Comparison of ENCODE assay signal across 1 cellular context in the genomic region with DNA sequence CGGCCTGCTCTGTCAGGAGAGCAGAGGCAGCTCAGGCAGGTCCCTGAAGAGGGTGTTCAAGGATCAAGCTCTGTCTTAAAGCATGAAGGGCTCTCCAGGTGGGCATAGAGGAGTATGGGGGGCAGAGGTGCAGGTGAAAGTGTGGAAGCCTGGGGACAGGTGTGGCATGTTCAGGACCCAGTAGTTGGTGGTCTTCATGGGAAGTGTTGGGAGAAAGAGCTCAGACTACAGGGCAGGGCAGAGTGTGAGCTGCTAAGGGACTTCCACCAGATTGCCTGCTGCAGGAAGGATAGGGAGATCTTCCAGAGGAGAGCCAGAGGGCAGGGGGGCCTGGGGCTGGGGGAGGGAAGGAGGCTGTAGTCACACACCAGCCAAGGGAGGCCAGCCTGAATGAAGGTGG.
TF ChIP-seq lines count a peak whose summit lies in the region.

No MANE protein-coding gene starts in this region.

TF ChIP-seq in IMR-90, 13 proteins besides CTCF, POLR2A, EP300 and RAD21 (continued from another document):
- TF ChIP-seq, protein P1, sequence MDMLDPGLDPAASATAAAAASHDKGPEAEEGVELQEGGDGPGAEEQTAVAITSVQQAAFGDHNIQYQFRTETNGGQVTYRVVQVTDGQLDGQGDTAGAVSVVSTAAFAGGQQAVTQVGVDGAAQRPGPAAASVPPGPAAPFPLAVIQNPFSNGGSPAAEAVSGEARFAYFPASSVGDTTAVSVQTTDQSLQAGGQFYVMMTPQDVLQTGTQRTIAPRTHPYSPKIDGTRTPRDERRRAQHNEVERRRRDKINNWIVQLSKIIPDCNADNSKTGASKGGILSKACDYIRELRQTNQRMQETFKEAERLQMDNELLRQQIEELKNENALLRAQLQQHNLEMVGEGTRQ (IDR thresholded peaks at IDR 0.05; ENCODE audit: low read depth, low read length): no peak
- TF ChIP-seq, protein P2, sequence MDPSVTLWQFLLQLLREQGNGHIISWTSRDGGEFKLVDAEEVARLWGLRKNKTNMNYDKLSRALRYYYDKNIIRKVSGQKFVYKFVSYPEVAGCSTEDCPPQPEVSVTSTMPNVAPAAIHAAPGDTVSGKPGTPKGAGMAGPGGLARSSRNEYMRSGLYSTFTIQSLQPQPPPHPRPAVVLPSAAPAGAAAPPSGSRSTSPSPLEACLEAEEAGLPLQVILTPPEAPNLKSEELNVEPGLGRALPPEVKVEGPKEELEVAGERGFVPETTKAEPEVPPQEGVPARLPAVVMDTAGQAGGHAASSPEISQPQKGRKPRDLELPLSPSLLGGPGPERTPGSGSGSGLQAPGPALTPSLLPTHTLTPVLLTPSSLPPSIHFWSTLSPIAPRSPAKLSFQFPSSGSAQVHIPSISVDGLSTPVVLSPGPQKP (IDR thresholded peaks at IDR 0.05; ENCODE audit: borderline replicate concordance, low read depth, low read length): no peak
- TF ChIP-seq NFE2L2 (IDR thresholded peaks at IDR 0.05; ENCODE audit: low read depth, low read length) (no peak), MAZ (IDR thresholded peaks at IDR 0.05; ENCODE audit: borderline replicate concordance, low read depth, low read length) (no peak), SMC3 (IDR thresholded peaks at IDR 0.05; ENCODE audit: low read depth, low read length) (no peak), RCOR1 (IDR thresholded peaks at IDR 0.05; ENCODE audit: insufficient replicate concordance, low read length) (no peak)
